In genomic region chr3:131007256-131007655, GRCh38 we compare ENCODE assay signal across 23 cellular contexts.
"Had no signal": no experiment of that assay in that cellular context is flagged by ENCODE, and none has a peak within 500 bp of the region (broad histone marks: within the 10 kb centered on the region; RNA-seq: fewer than 3 reads in every experiment).

No MANE protein-coding gene starts in this region.

- H3K27me3 ChIP-seq: esophagus muscularis mucosa, gastrocnemius medialis, ovary, sigmoid colon, stomach, thyroid gland, vagina had no signal

- DNase-seq: dermis blood vessel endothelial cell; effector memory CD4-positive, alpha-beta T cell; gastrocnemius medialis; head of caudate nucleus; kidney; natural killer cell; occipital lobe; ovary; posterior cingulate gyrus; psoas muscle; right cardiac atrium; sigmoid colon; stimulated activated CD4-positive, alpha-beta T cell treated with anti-CD3 and anti-CD28 coated beads, Interleukin-2, amount 100 ng/mL, for 24 hours; stimulated activated CD4-positive, alpha-beta T cell treated with anti-CD3 and anti-CD28 coated beads, Interleukin-4, amount 100 ng/mL, for 24 hours; stimulated activated naive CD4-positive, alpha-beta T cell treated with Interleukin-2 at 50 U/mL for 16 hours; stomach; thyroid gland; trophoblast cell had no signal

- H3K4me1 Mint-ChIP-seq: memory B cell had no signal

- H3K4me1 ChIP-seq: esophagus muscularis mucosa, psoas muscle, sigmoid colon, stomach, thyroid gland, vagina had no signal

- H3K4me3 ChIP-seq: esophagus muscularis mucosa, gastrocnemius medialis, lung, ovary, psoas muscle, sigmoid colon, stomach, thyroid gland, vagina had no signal

- H3K9me3 ChIP-seq: esophagus muscularis mucosa, gastrocnemius medialis, ovary, psoas muscle, sigmoid colon, stomach, thyroid gland, vagina had no signal

- H3K27me3 Mint-ChIP-seq: memory B cell had no signal

- H3K27ac ChIP-seq: esophagus muscularis mucosa, gastrocnemius medialis, ovary, psoas muscle, sigmoid colon, stomach, thyroid gland, vagina had no signal

- H3K27ac Mint-ChIP-seq: natural killer cell; stimulated activated effector memory CD8-positive, alpha-beta T cell treated with anti-CD3 and anti-CD28 coated beads, Interleukin-12 subunit alpha, Interleukin-12 subunit beta, amount 100 ng/mL, for 72 hours had no signal

- FAIRE-seq: kidney had no signal

- H3K36me3 ChIP-seq: ovary, thyroid gland had no signal

- H3K4me3 Mint-ChIP-seq: memory B cell; natural killer cell; stimulated activated effector memory CD8-positive, alpha-beta T cell treated with anti-CD3 and anti-CD28 coated beads, Interleukin-12 subunit alpha, Interleukin-12 subunit beta, amount 100 ng/mL, for 72 hours had no signal

- H3K36me3 Mint-ChIP-seq: natural killer cell had no signal

- H3K9me3 Mint-ChIP-seq: memory B cell; natural killer cell; stimulated activated effector memory CD8-positive, alpha-beta T cell treated with anti-CD3 and anti-CD28 coated beads, Interleukin-12 subunit alpha, Interleukin-12 subunit beta, amount 100 ng/mL, for 72 hours had no signal
